Comparison of ENCODE assay signal across 9 cellular contexts in the genomic region with DNA sequence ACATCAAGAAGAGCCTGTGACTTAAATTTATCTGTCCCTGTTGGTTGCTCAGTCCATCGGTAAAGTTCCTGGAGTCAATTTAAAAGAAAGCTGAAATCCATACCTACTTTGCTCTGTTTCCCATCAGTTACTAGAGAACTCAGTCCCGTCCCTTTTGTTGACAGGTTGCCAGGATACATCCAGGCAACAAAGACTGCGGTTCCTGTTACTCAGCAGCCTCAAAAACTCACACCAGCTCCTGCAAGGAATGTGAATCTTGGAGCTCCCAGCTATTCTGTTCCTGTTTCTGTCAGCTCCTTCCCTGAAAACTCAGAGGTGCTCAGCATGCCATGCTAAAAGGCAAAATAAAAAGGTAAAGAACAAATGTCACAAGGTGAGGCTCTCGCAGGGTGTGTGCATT. TPM values are rescaled to one million over a fixed set of nuclear protein-coding genes. Genes with fewer than 3 reads are reported as not detected.
DNase-seq lines count a peak whose midpoint lies in the region; FAIRE-seq and TF ChIP-seq lines count a peak whose summit lies in the region.
"Had no signal": no experiment of that assay in that cellular context is flagged by ENCODE, and none has a peak within 500 bp of the region (broad histone marks: within the 10 kb centered on the region; RNA-seq: fewer than 3 reads in every experiment).

A gene (plus strand): TSS at position 215 of the 400 bp plus-strand sequence. CDS start 22,445 bp downstream, outside the sequence.

- no peaks in the 10 kb centered on the region for H3K79me2 ChIP-seq in GM23248 (ENCODE audit: insufficient read depth)
- H3K79me2 ChIP-seq in OCI-LY7 (ENCODE audit: insufficient read depth, low read depth, low read length), result no peaks in the 10 kb centered on the region

- H2AFZ ChIP-seq in GM23248 (no peak within 1 kb of the TSS), OCI-LY7 (ENCODE audit: low read length) (no peak within 1 kb of the TSS)

- POLR2A ChIA-PET in OCI-LY7 (lab: Charles Lee), result no interaction called here

- H3K27ac ChIP-seq in GM23248 (peak within 1 kb of the TSS; percentile 92), rectal smooth muscle tissue (ENCODE audit: low read depth, low read length) (peak within 1 kb of the TSS; percentile 72), OCI-LY7 (ENCODE audit: low read depth, low read length, poor library complexity, severe bottlenecking) (no peak within 1 kb of the TSS), kidney (ENCODE audit: low read depth in 2 of 2, low read length in 2 of 2) (no peak within 1 kb of the TSS)

- CTCF ChIA-PET in OCI-LY7 (lab: Charles Lee; ENCODE audit: unreplicated experiment), result no interaction called here

- H3K9me2 ChIP-seq in GM23248 (ENCODE audit: insufficient read depth) (no peaks in the 10 kb centered on the region), OCI-LY7 (ENCODE audit: insufficient read depth, low read length) (no peaks in the 10 kb centered on the region)

- H3K9me3 ChIP-seq in GM23248 (ENCODE audit: low read depth) (no peaks in the 10 kb centered on the region), OCI-LY7 (ENCODE audit: low read length) (no peaks in the 10 kb centered on the region), kidney (ENCODE audit: control insufficient read depth in 1 of 2, low read length in 2 of 2) (no peaks in the 10 kb centered on the region)

- intact Hi-C loops in OCI-LY7 (cut with micrococcal nuclease; ENCODE audit: unreplicated experiment) (no loop called here), kidney (cut with DNase I) (no loop called here)

- H4K20me1 ChIP-seq in GM23248 (ENCODE audit: insufficient read depth) (no peaks in the 10 kb centered on the region), OCI-LY7 (ENCODE audit: insufficient read depth, low read length) (no peaks in the 10 kb centered on the region)

- WGBS in GM23248 (ENCODE audit: low coverage in 1 of 2, low lambda C conversion rate in 2 of 2, missing lambda C conversion rate in 2 of 2), 2 experiments, result 6% methylated on average over 4 of the region's 4 CpGs

- H3K4me1 ChIP-seq in GM23248 (ENCODE audit: insufficient read depth) (peaks cover 44% of the 10 kb centered on the region), rectal smooth muscle tissue (ENCODE audit: control insufficient read depth, insufficient read depth, low read length) (peaks cover 27% of the 10 kb centered on the region), OCI-LY7 (ENCODE audit: insufficient read depth, low read length, poor library complexity, severe bottlenecking) (no peaks in the 10 kb centered on the region), kidney (ENCODE audit: control insufficient read depth in 1 of 2, insufficient read depth in 1 of 2, low read depth in 1 of 2, low read length in 2 of 2) (no peaks in the 10 kb centered on the region)

- FAIRE-seq in kidney (lab: Jason Lieb, UNC), result no peak

- H3K4me2 ChIP-seq in GM23248 (ENCODE audit: unreplicated experiment) (peak within 1 kb of the TSS; percentile 80), OCI-LY7 (ENCODE audit: low read length) (no peak within 1 kb of the TSS)

- in situ Hi-C loops in GM23248 (cut with MboI), result no loop called here

- H3K9ac ChIP-seq in GM23248, result peak within 1 kb of the TSS; percentile 77
- H3K9ac ChIP-seq in rectal smooth muscle tissue (ENCODE audit: low read length), result no peak within 1 kb of the TSS
- no peak within 1 kb of the TSS for H3K9ac ChIP-seq in kidney (ENCODE audit: low read length in 2 of 2)

- no peaks in the 10 kb centered on the region for H3K27me3 ChIP-seq in GM23248 (replicated peaks; ENCODE audit: insufficient read depth)
- no peaks in the 10 kb centered on the region for H3K27me3 ChIP-seq in rectal smooth muscle tissue (ENCODE audit: control insufficient read depth, insufficient read depth, low read length)

- peaks cover 35% of the 10 kb centered on the region for H3F3A ChIP-seq in GM23248 (ENCODE audit: insufficient read depth)

- DNase-seq in GM23248, result peak; percentile 98
- DNase-seq in RPMI7951 (ENCODE audit: low read depth), result peak; percentile 94
- DNase-seq in fibroblast of the conjunctiva (ENCODE audit: low read depth), result peak; percentile 93
- no peak for DNase-seq in NCI-H146 (lab: John Stamatoyannopoulos, UW)
- DNase-seq in OCI-LY7 (ENCODE audit: low spot score), result no peak
- no peak for DNase-seq in kidney
- DNase-seq in activated T-cell treated with anti-CD3 and anti-CD28 coated beads, Interleukin-2, amount 50 U/mL, for 48 hours, result no peak
- DNase-seq: NK-92 treated with Interleukin-12 subunit alpha and Interleukin-12 subunit beta, amount 100 ng/mL, for 24 hours had no signal

- no peaks in the 10 kb centered on the region for H3K36me3 ChIP-seq in GM23248 (ENCODE audit: low read depth)
- H3K36me3 ChIP-seq in rectal smooth muscle tissue (ENCODE audit: control insufficient read depth, insufficient read depth, low read length), result no peaks in the 10 kb centered on the region
- H3K36me3 ChIP-seq in OCI-LY7 (ENCODE audit: insufficient read depth, low read length), result no peaks in the 10 kb centered on the region
- no peaks in the 10 kb centered on the region for H3K36me3 ChIP-seq in kidney (ENCODE audit: control insufficient read depth in 1 of 2, insufficient read depth in 2 of 2, low read length in 2 of 2)

- no peak for TF ChIP-seq CTCF in OCI-LY7 (conservative IDR thresholded peaks at IDR 0.05; ENCODE audit: low read length)
- TF ChIP-seq CTCF in kidney (IDR thresholded peaks at IDR 0.05; ENCODE audit: borderline replicate concordance, extremely low read depth, insufficient read depth), result no peak

- H3K4me3 ChIP-seq in GM23248 (peak within 1 kb of the TSS; percentile 45), rectal smooth muscle tissue (ENCODE audit: low read length) (peak within 1 kb of the TSS; percentile 48), OCI-LY7 (ENCODE audit: low read depth, low read length, poor library complexity, severe bottlenecking) (no peak within 1 kb of the TSS), kidney (ENCODE audit: low read length in 2 of 2) (no peak within 1 kb of the TSS)

- BruUV-seq in OCI-LY7 (replicated peaks; lab: Mats Ljungman, UMichigan), result no TSS peak

RNA-seq across cellular contexts. Expression of the gene that starts here (rescaled TPM):
- 0.43 TPM in 1 of 2 replicates, not detected in the other for total RNA-seq in GM23248 (2014; rRNA removed; shearing (Covaris generic))
- polyA plus RNA-seq in GM23248 (2016; fragmentation: Nextera tagmentation; extraction: Ambion mirVana) (0.21 and 0.23 TPM in 2 replicates), kidney (ENCODE audit: insufficient read depth, low read depth, low replicate concordance) (not detected)
- 0.24 and 0.39 TPM in 2 replicates for total RNA-seq in RPMI7951 (2014; rRNA removed; shearing (Covaris generic))
- not detected in 2 replicates for total RNA-seq in OCI-LY7 (2014; rRNA removed; shearing (Covaris generic))
- total RNA-seq in OCI-LY7 (2022) (not detected in 2 replicates), kidney (0.38 TPM)

Comparison
In these comparisons a context has a peak if more than half of its experiments do, and no peak if none do; other contexts are left out.
1. Peak in DNase-seq, H3K4me3 ChIP-seq, H3K27ac ChIP-seq, H3K9ac ChIP-seq and H3K4me2 ChIP-seq in GM23248; RNA of the gene not detected or under 1 TPM.
2. Peak in DNase-seq in RPMI7951; RNA of the gene not detected or under 1 TPM.